ENCODE assay signal across 13 cellular contexts in genomic region chr15:34900748-34901147, GRCh38.
"Had no signal": no experiment of that assay in that cellular context is flagged by ENCODE, and none has a peak within 500 bp of the region (broad histone marks: within the 10 kb centered on the region; RNA-seq: fewer than 3 reads in every experiment).

No MANE protein-coding gene starts in this region.

- FAIRE-seq: endometrium, kidney, urothelium cell line had no signal

- DNase-seq: activated CD4-positive, alpha-beta memory T cell treated with anti-CD3 and anti-CD28 coated beads, Interleukin-2, amount 10 ng/mL, durations not matched to agents 7 days and 5 days; activated CD4-positive, alpha-beta T cell treated with anti-CD3 and anti-CD28 coated beads for 36 hours; activated effector memory CD4-positive, alpha-beta T cell treated with anti-CD3 and anti-CD28 coated beads, Interleukin-2, amount 50 U/mL, for 16 hours; activated T-cell treated with anti-CD3 and anti-CD28 coated beads, Interleukin-2, amount 50 U/mL, for 4 hours; adrenal gland; hippocampal formation; kidney; mesenchymal stem cell; stimulated activated CD4-positive, alpha-beta T cell treated with anti-CD3 and anti-CD28 coated beads, Interleukin-2, amount 100 ng/mL, for 48 hours; T-helper 2 cell had no signal

- ATAC-seq: activated CD4-positive, alpha-beta T cell treated with anti-CD3 and anti-CD28 coated beads for 36 hours; activated T-cell treated with anti-CD3 and anti-CD28 coated beads, Interleukin-2, amount 50 U/mL, for 4 hours; stimulated activated memory B cell treated with anti-CD40 and anti-IgM and Interleukin-4, amounts not matched to agents 10 μg/mL and 1 μg/mL and 100 μg/mL, for 72 hours had no signal

- H3K9me3 ChIP-seq: adrenal gland had no signal

- H3K4me1 ChIP-seq: adrenal gland had no signal

- H3K27me3 ChIP-seq: adrenal gland had no signal

- H3K27ac ChIP-seq: adrenal gland had no signal

- H3K4me3 ChIP-seq: adrenal gland had no signal
